9 cellular contexts compared by ENCODE assay signal in the genomic region with DNA sequence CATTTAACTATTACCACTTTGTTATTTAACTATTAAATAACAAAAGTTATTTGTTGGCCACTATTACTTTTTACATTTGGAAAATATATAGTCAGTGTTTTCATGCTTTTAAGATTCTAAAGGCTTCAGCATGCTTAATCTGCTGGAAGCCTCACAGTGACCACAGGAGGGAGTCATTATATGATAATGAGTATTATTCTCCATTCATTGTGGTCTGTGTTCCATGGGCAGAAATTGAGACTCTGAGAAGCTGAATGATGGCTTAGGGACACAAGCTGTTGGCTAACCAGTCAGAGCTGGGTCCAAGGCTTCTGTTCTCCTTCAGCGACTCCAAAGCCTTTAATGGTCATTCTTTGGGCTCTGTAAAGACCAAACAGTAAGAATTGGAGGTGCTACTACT.
A peak's percentile ranks its signal among the peaks of the same experiment; 100 is the strongest.
DNase-seq lines count a peak whose midpoint lies in the region; ATAC-seq and TF ChIP-seq lines count a peak whose summit lies in the region.
"Had no signal": no experiment of that assay in that cellular context is flagged by ENCODE, and none has a peak within 500 bp of the region (broad histone marks: within the 10 kb centered on the region; RNA-seq: fewer than 3 reads in every experiment).

No MANE protein-coding gene starts in this region.

- H3K9me3 Mint-ChIP-seq in osteocyte (ENCODE audit: unreplicated experiment) (no peaks in the 10 kb centered on the region), WTC11 (no peaks in the 10 kb centered on the region)
- H3K9me3 Mint-ChIP-seq: mesothelial cell of epicardium had no signal

- H3K27ac Mint-ChIP-seq in osteocyte (ENCODE audit: unreplicated experiment) = no peak overlapping the region
- no peak overlapping the region for H3K27ac Mint-ChIP-seq in WTC11
- H3K27ac Mint-ChIP-seq: mesothelial cell of epicardium had no signal

- H3K4me1 Mint-ChIP-seq in osteocyte (ENCODE audit: unreplicated experiment) (peaks cover 47% of the 10 kb centered on the region), WTC11 (peaks cover 29% of the 10 kb centered on the region)

- TF ChIP-seq CTCF in LNCaP clone FGC (IDR thresholded peaks at IDR 0.05; ENCODE audit: control insufficient read depth, extremely low read depth, insufficient read depth) = peak; percentile 33; the same call in 1 of the 2 replicates
- TF ChIP-seq CTCF in osteocyte (IDR thresholded peaks at IDR 0.05) = peak; percentile 58
- TF ChIP-seq CTCF in WTC11 (IDR thresholded peaks at IDR 0.05) = no peak

- H3K27me3 Mint-ChIP-seq in osteocyte (ENCODE audit: unreplicated experiment) (no peaks in the 10 kb centered on the region), WTC11 (ENCODE audit: low read depth) (no peaks in the 10 kb centered on the region)

- POLR2A ChIA-PET in WTC11 (lab: Charles Lee) = no interaction called here

- no peak overlapping the region for H3K4me3 ChIP-seq in LNCaP clone FGC (ENCODE audit: low read depth, low read length)

- H3K36me3 Mint-ChIP-seq in osteocyte (ENCODE audit: unreplicated experiment) (no peaks in the 10 kb centered on the region), WTC11 (no peaks in the 10 kb centered on the region)
- H3K36me3 Mint-ChIP-seq: mesothelial cell of epicardium had no signal

- DNase-seq in NCI-H2107 treated with DMSO at 0.1 percent for 48 hours (lab: John Stamatoyannopoulos, UW; ENCODE audit: unreplicated experiment) (peak; percentile 40), NCI-H2107 (lab: John Stamatoyannopoulos, UW) (no peak), LNCaP clone FGC (ENCODE audit: low read depth) (no peak), amniotic epithelial cell (ENCODE audit: low read depth) (peak; percentile 31), osteocyte (ENCODE audit: extremely low spot score, unreplicated experiment) (no peak), WTC11 (ENCODE audit: low spot score) (no peak), HPDE6-E6E7 (ENCODE audit: extremely low spot score) (no peak)

- H3K4me3 Mint-ChIP-seq in osteocyte (ENCODE audit: unreplicated experiment) (no peak overlapping the region), WTC11 (no peak overlapping the region)
- H3K4me3 Mint-ChIP-seq: mesothelial cell of epicardium had no signal

- CTCF ChIA-PET in WTC11 (lab: Charles Lee) = interaction anchor here (1.1 kb wide), 1 partner anchor 8 kb away, joined by 3 read pairs; no protein-coding TSS in a partner anchor

- no peak for ATAC-seq in WTC11
- no peak for ATAC-seq in GM21786 (IDR thresholded peaks at IDR 0.05; ENCODE audit: unreplicated experiment)

TF ChIP-seq in WTC11, 78 proteins besides CTCF, POLR2A, EP300 and RAD21 (continues in another document):
- TF ChIP-seq CBFB (CRISPR knock-in tag; IDR thresholded peaks at IDR 0.05; ENCODE audit: low read depth) = no peak
- TF ChIP-seq NFE2L1 (CRISPR knock-in tag; IDR thresholded peaks at IDR 0.05) = no peak
- TF ChIP-seq, protein P1, sequence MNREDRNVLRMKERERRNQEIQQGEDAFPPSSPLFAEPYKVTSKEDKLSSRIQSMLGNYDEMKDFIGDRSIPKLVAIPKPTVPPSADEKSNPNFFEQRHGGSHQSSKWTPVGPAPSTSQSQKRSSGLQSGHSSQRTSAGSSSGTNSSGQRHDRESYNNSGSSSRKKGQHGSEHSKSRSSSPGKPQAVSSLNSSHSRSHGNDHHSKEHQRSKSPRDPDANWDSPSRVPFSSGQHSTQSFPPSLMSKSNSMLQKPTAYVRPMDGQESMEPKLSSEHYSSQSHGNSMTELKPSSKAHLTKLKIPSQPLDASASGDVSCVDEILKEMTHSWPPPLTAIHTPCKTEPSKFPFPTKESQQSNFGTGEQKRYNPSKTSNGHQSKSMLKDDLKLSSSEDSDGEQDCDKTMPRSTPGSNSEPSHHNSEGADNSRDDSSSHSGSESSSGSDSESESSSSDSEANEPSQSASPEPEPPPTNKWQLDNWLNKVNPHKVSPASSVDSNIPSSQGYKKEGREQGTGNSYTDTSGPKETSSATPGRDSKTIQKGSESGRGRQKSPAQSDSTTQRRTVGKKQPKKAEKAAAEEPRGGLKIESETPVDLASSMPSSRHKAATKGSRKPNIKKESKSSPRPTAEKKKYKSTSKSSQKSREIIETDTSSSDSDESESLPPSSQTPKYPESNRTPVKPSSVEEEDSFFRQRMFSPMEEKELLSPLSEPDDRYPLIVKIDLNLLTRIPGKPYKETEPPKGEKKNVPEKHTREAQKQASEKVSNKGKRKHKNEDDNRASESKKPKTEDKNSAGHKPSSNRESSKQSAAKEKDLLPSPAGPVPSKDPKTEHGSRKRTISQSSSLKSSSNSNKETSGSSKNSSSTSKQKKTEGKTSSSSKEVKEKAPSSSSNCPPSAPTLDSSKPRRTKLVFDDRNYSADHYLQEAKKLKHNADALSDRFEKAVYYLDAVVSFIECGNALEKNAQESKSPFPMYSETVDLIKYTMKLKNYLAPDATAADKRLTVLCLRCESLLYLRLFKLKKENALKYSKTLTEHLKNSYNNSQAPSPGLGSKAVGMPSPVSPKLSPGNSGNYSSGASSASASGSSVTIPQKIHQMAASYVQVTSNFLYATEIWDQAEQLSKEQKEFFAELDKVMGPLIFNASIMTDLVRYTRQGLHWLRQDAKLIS (CRISPR knock-in tag; IDR thresholded peaks at IDR 0.05; ENCODE audit: borderline replicate concordance) = no peak
- TF ChIP-seq, protein P2, sequence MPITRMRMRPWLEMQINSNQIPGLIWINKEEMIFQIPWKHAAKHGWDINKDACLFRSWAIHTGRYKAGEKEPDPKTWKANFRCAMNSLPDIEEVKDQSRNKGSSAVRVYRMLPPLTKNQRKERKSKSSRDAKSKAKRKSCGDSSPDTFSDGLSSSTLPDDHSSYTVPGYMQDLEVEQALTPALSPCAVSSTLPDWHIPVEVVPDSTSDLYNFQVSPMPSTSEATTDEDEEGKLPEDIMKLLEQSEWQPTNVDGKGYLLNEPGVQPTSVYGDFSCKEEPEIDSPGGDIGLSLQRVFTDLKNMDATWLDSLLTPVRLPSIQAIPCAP (CRISPR knock-in tag; IDR thresholded peaks at IDR 0.05) = no peak
- TF ChIP-seq, protein P3, sequence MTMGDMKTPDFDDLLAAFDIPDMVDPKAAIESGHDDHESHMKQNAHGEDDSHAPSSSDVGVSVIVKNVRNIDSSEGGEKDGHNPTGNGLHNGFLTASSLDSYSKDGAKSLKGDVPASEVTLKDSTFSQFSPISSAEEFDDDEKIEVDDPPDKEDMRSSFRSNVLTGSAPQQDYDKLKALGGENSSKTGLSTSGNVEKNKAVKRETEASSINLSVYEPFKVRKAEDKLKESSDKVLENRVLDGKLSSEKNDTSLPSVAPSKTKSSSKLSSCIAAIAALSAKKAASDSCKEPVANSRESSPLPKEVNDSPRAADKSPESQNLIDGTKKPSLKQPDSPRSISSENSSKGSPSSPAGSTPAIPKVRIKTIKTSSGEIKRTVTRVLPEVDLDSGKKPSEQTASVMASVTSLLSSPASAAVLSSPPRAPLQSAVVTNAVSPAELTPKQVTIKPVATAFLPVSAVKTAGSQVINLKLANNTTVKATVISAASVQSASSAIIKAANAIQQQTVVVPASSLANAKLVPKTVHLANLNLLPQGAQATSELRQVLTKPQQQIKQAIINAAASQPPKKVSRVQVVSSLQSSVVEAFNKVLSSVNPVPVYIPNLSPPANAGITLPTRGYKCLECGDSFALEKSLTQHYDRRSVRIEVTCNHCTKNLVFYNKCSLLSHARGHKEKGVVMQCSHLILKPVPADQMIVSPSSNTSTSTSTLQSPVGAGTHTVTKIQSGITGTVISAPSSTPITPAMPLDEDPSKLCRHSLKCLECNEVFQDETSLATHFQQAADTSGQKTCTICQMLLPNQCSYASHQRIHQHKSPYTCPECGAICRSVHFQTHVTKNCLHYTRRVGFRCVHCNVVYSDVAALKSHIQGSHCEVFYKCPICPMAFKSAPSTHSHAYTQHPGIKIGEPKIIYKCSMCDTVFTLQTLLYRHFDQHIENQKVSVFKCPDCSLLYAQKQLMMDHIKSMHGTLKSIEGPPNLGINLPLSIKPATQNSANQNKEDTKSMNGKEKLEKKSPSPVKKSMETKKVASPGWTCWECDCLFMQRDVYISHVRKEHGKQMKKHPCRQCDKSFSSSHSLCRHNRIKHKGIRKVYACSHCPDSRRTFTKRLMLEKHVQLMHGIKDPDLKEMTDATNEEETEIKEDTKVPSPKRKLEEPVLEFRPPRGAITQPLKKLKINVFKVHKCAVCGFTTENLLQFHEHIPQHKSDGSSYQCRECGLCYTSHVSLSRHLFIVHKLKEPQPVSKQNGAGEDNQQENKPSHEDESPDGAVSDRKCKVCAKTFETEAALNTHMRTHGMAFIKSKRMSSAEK (CRISPR knock-in tag; IDR thresholded peaks at IDR 0.05; ENCODE audit: borderline replicate concordance) = no peak
- TF ChIP-seq NR2C2 (CRISPR knock-in tag; IDR thresholded peaks at IDR 0.05) = no peak
- TF ChIP-seq ZNF416 (CRISPR knock-in tag; IDR thresholded peaks at IDR 0.05) = no peak
- TF ChIP-seq, protein P4, sequence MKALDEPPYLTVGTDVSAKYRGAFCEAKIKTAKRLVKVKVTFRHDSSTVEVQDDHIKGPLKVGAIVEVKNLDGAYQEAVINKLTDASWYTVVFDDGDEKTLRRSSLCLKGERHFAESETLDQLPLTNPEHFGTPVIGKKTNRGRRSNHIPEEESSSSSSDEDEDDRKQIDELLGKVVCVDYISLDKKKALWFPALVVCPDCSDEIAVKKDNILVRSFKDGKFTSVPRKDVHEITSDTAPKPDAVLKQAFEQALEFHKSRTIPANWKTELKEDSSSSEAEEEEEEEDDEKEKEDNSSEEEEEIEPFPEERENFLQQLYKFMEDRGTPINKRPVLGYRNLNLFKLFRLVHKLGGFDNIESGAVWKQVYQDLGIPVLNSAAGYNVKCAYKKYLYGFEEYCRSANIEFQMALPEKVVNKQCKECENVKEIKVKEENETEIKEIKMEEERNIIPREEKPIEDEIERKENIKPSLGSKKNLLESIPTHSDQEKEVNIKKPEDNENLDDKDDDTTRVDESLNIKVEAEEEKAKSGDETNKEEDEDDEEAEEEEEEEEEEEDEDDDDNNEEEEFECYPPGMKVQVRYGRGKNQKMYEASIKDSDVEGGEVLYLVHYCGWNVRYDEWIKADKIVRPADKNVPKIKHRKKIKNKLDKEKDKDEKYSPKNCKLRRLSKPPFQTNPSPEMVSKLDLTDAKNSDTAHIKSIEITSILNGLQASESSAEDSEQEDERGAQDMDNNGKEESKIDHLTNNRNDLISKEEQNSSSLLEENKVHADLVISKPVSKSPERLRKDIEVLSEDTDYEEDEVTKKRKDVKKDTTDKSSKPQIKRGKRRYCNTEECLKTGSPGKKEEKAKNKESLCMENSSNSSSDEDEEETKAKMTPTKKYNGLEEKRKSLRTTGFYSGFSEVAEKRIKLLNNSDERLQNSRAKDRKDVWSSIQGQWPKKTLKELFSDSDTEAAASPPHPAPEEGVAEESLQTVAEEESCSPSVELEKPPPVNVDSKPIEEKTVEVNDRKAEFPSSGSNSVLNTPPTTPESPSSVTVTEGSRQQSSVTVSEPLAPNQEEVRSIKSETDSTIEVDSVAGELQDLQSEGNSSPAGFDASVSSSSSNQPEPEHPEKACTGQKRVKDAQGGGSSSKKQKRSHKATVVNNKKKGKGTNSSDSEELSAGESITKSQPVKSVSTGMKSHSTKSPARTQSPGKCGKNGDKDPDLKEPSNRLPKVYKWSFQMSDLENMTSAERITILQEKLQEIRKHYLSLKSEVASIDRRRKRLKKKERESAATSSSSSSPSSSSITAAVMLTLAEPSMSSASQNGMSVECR (CRISPR knock-in tag; IDR thresholded peaks at IDR 0.05; ENCODE audit: borderline replicate concordance) = no peak

Comparison
In these comparisons a context has a peak if more than half of its experiments do, and no peak if none do; other contexts are left out.
1. DNase-seq: peak in NCI-H2107 treated with DMSO at 0.1 percent for 48 hours (single experiment) and amniotic epithelial cell (single experiment); none in NCI-H2107 (single experiment), LNCaP clone FGC (single experiment), osteocyte (single experiment), WTC11 (single experiment) and HPDE6-E6E7 (single experiment).